In the genomic region with DNA sequence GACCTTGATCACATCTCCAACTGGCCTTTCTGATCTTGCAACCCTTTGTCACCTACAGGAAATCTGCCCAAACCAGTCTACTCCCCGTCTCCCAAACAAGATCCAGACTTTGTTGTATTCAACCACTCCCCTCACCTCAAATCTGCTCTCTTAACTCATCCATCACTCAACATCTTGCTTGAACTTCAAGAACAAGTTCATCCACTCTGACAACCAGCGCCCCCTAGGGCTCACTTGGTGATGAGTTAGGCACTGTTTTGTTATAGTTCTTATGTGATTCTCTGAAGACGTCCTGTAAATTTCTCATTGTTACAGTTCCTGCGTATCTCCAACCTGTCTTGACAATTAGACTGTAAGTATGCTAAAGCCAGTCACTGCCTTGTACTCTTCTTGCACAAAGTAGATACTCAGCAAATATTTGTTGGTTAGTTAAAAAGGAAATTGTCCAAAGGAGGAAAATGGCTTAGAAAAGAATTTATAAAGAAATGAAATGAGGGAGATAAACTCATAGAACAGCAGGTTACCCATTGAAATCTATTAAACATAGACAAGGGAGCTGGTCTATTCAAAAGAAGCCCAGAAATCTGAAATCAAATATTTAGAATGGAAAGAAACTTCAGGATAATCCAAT, we compare ENCODE assay signal across 8 cellular contexts. TPM values are rescaled to one million over a fixed set of nuclear protein-coding genes. Genes with fewer than 3 reads are reported as not detected.
DNase-seq lines count a peak whose midpoint lies in the region; TF ChIP-seq lines count a peak whose summit lies in the region.

No MANE protein-coding gene starts in this region.

- H3K27ac Mint-ChIP-seq in chondrocyte (ENCODE audit: unreplicated experiment) (no peak overlapping the region), neural crest cell (ENCODE audit: unreplicated experiment) (no peak overlapping the region)

- H3K4me3 Mint-ChIP-seq in chondrocyte (ENCODE audit: unreplicated experiment) (no peak overlapping the region), neural crest cell (no peak overlapping the region)

- H3K27me3 Mint-ChIP-seq in chondrocyte (ENCODE audit: low read depth): no peaks in the 10 kb centered on the region
- peaks cover 21% of the 10 kb centered on the region for H3K27me3 Mint-ChIP-seq in neural crest cell (ENCODE audit: low read depth)

- peak; percentile 67 for TF ChIP-seq CTCF in chondrocyte (IDR thresholded peaks at IDR 0.05)
- peak; percentile 70 for TF ChIP-seq CTCF in neural crest cell (conservative IDR thresholded peaks at IDR 0.05)

- H3K36me3 Mint-ChIP-seq in chondrocyte (ENCODE audit: low read depth) (no peaks in the 10 kb centered on the region), neural crest cell (ENCODE audit: low read depth) (no peaks in the 10 kb centered on the region)

- peaks cover 9% of the 10 kb centered on the region for H3K4me1 Mint-ChIP-seq in chondrocyte (ENCODE audit: low read depth)
- peaks cover 5% of the 10 kb centered on the region for H3K4me1 Mint-ChIP-seq in neural crest cell

- DNase-seq in A172 (ENCODE audit: low spot score): peak; percentile 25
- DNase-seq in HCEC 1CT: peak; percentile 28
- peak; percentile 55 for DNase-seq in UCSD-AML1 (lab: John Stamatoyannopoulos, UW; ENCODE audit: unreplicated experiment)
- no peak for DNase-seq in chondrocyte (ENCODE audit: low spot score)
- DNase-seq in neural crest cell (ENCODE audit: low read depth, low spot score): peak; percentile 46
- DNase-seq in SKM-1 (lab: John Stamatoyannopoulos, UW; ENCODE audit: unreplicated experiment): no peak
- DNase-seq in NCI-H446 treated with DMSO at 0.1 percent for 48 hours (lab: John Stamatoyannopoulos, UW): no peak
- no peak for DNase-seq in SKM-1 treated with dmso at 0.1 percent for 144 hours (lab: John Stamatoyannopoulos, UW; ENCODE audit: unreplicated experiment)

- H3K9me3 Mint-ChIP-seq in chondrocyte (ENCODE audit: low read depth) (peaks cover 5% of the 10 kb centered on the region), neural crest cell (peaks cover 7% of the 10 kb centered on the region)

RNA-seq across cellular contexts. Expression of a gene that starts 5.3 kb away (rescaled TPM):
- total RNA-seq in A172 (2014; rRNA removed; shearing (Covaris generic)): 21.2 and 24.1 TPM in 2 replicates
- total RNA-seq in chondrocyte (63.9 to 129 TPM (median 124 TPM) in 3 replicates), neural crest cell (65.3 and 66.9 TPM in 2 replicates)

Comparison
In these comparisons a context has a peak if more than half of its experiments do, and no peak if none do; other contexts are left out.
1. DNase-seq: peak in A172 (single experiment), HCEC 1CT (single experiment), UCSD-AML1 (single experiment) and neural crest cell (single experiment); none in chondrocyte (single experiment), SKM-1 (single experiment), NCI-H446 treated with DMSO at 0.1 percent for 48 hours (single experiment) and SKM-1 treated with dmso at 0.1 percent for 144 hours (single experiment).